8 cellular contexts compared by ENCODE assay signal in the genomic region with DNA sequence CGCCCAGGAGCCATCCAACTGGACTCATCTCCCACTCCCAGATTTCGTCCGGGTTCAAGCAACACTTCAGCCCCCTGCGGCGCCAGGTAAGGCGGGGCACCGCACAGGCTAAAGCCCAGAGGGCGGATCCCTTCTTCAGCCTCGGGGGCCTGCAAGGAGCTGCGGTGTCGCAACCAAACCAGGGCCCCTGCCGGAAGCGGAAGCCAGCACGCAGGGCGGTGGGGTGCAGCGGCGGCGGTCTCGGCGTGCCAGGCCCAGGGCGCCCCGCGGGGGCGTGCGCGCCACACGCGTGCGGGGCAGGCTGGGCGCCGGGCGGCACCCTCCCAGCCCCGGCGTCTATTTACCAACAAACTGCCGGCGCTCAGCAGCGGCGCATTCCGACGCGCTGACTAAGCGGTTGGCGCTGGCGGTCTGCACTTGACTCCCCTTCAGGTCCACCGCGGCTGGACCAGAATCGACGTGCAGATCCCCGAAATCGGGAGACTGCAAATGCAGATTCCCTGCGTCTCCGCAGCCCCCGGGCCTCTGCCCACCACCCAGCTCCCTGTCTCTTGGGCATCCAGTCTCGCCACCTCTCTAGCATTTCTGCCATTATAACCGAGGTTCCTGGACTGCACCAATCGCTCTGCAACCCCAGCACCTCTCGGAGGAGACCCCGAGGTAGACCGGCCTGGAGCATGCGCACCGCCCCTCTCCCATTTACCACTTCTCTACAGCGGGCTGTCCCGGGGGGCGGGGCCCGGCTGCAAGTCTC. TPM values are rescaled to one million over a fixed set of nuclear protein-coding genes. Genes with fewer than 3 reads are reported as not detected.
DNase-seq lines count a peak whose midpoint lies in the region; ATAC-seq and TF ChIP-seq lines count a peak whose summit lies in the region.

No MANE protein-coding gene starts in this region.

- peak overlapping the region; percentile 72 for H3K4me3 ChIP-seq in GM12864 (ENCODE audit: low read depth, low read length)
- H3K4me3 ChIP-seq in HUES6 (ENCODE audit: low read depth, low read length): peak overlapping the region; percentile 80
- peak overlapping the region; percentile 34 for H3K4me3 ChIP-seq in cardiac muscle cell
- H3K4me3 ChIP-seq in retinal pigment epithelial cell (ENCODE audit: low read length): peak overlapping the region; percentile 45

- TF ChIP-seq CTCF in GM12864 (IDR thresholded peaks at IDR 0.05; ENCODE audit: low read depth, low read length, missing control alignments): no peak
- TF ChIP-seq CTCF in cardiac muscle cell (IDR thresholded peaks at IDR 0.05; ENCODE audit: low read depth, low read length): no peak
- TF ChIP-seq CTCF in retinal pigment epithelial cell (conservative IDR thresholded peaks at IDR 0.05; ENCODE audit: low read depth, low read length): no peak

- H3K27me3 ChIP-seq in HUES6 (ENCODE audit: control insufficient read depth, insufficient read depth, low read length): peaks cover 100% of the 10 kb centered on the region
- H3K27me3 ChIP-seq in cardiac muscle cell: peaks cover 100% of the 10 kb centered on the region

- DNase-seq in GM12864 (ENCODE audit: low read depth) (no peak), SIG-M5 treated with dmso at 0.1 percent for 504 hours (lab: John Stamatoyannopoulos, UW; ENCODE audit: unreplicated experiment) (peak; percentile 85), cardiac muscle cell (ENCODE audit: low read depth in 1 of 2, low spot score in 1 of 2) (peak; percentile 79 to 83), retinal pigment epithelial cell (ENCODE audit: low read depth) (peak; percentile 46)
- peak; percentile 48 for DNase-seq in activated gamma-delta T cell treated with anti-CD3 and anti-CD28 coated beads, Interleukin-2, amount 50 U/mL, for 16 hours (ENCODE audit: low read depth)

- H3K4me1 ChIP-seq in HUES6 (ENCODE audit: control insufficient read depth, insufficient read depth, low read length) (peaks cover 43% of the 10 kb centered on the region), cardiac muscle cell (ENCODE audit: low read depth) (peaks cover 4% of the 10 kb centered on the region)

- H3K36me3 ChIP-seq in HUES6 (ENCODE audit: control insufficient read depth, insufficient read depth, low read length) (no peaks in the 10 kb centered on the region), cardiac muscle cell (no peaks in the 10 kb centered on the region)

- no peaks in the 10 kb centered on the region for H3K9me3 ChIP-seq in HUES6 (ENCODE audit: control insufficient read depth, insufficient read depth, low read depth, low read length)
- H3K9me3 ChIP-seq in cardiac muscle cell (ENCODE audit: low read depth): no peaks in the 10 kb centered on the region

- no peak overlapping the region; the same call in 1 of the 2 replicates for H3K27ac ChIP-seq in HUES6 (ENCODE audit: low read depth, low read length)
- no peak overlapping the region for H3K27ac ChIP-seq in cardiac muscle cell

- H3K9ac ChIP-seq in HUES6 (ENCODE audit: low read length): peak overlapping the region; percentile 65

- ATAC-seq in GM18907 (IDR thresholded peaks at IDR 0.05; ENCODE audit: unreplicated experiment) (no peak), HG03159 (IDR thresholded peaks at IDR 0.05; ENCODE audit: unreplicated experiment) (no peak)

RNA-seq across cellular contexts. Expression of gene DLX4, which starts 0.4 kb away (rescaled TPM):
- 0.53 and 0.60 TPM in 2 replicates for total RNA-seq in cardiac muscle cell
- polyA plus RNA-seq in cardiac muscle cell: 0.86 and 1.3 TPM in 2 replicates

RNA-seq across cellular contexts. Expression of gene DLX3, which starts 26.5 kb away (rescaled TPM):
- total RNA-seq in cardiac muscle cell: 0.14 and 0.63 TPM in 2 replicates
- 1.1 and 2.1 TPM in 2 replicates for polyA plus RNA-seq in cardiac muscle cell
